ENCODE assay signal across 25 cellular contexts in genomic region chr10:28713626-28714352, GRCh38. TPM values are rescaled to one million over a fixed set of nuclear protein-coding genes. Genes with fewer than 3 reads are reported as not detected.
"Had no signal": no experiment of that assay in that cellular context is flagged by ENCODE, and none has a peak within 500 bp of the region (broad histone marks: within the 10 kb centered on the region; RNA-seq: fewer than 3 reads in every experiment).

No MANE protein-coding gene starts in this region.

- H3K4me3 ChIP-seq: esophagus squamous epithelium, lung, neural progenitor cell, prostate gland, sigmoid colon, transverse colon had no signal

- H3K36me3 Mint-ChIP-seq: memory B cell; naive thymus-derived CD4-positive, alpha-beta T cell; neural progenitor cell; stimulated activated memory B cell treated with anti-CD40 and anti-IgM and Interleukin-4, amounts not matched to agents 10 μg/mL and 1 μg/mL and 100 μg/mL, for 72 hours had no signal

- H3K27ac Mint-ChIP-seq: memory B cell; naive thymus-derived CD4-positive, alpha-beta T cell; nephron; neural progenitor cell; stimulated activated memory B cell treated with anti-CD40 and anti-IgM and Interleukin-4, amounts not matched to agents 10 μg/mL and 1 μg/mL and 100 μg/mL, for 72 hours had no signal

- H3K4me3 Mint-ChIP-seq: memory B cell; naive thymus-derived CD4-positive, alpha-beta T cell; nephron; neural progenitor cell; stimulated activated memory B cell treated with anti-CD40 and anti-IgM and Interleukin-4, amounts not matched to agents 10 μg/mL and 1 μg/mL and 100 μg/mL, for 72 hours had no signal

- DNase-seq: dermis blood vessel endothelial cell; effector memory CD4-positive, alpha-beta T cell; erythroblast; esophagus squamous epithelium; head of caudate nucleus; midbrain; naive thymus-derived CD4-positive, alpha-beta T cell; sigmoid colon; stimulated activated CD4-positive, alpha-beta T cell treated with anti-CD3 and anti-CD28 coated beads, Interleukin-2, amount 100 ng/mL, for 24 hours; stimulated activated CD4-positive, alpha-beta T cell treated with anti-CD3 and anti-CD28 coated beads, Interleukin-4, amount 100 ng/mL, for 4 hours; stimulated activated naive CD8-positive, alpha-beta T cell treated with anti-CD3 and anti-CD28 coated beads, Interleukin-15, Interleukin-2, amounts not matched to agents 100 U/mL and 50 U/mL, for 24 hours; transverse colon had no signal

- H3K36me3 ChIP-seq: esophagus squamous epithelium, neural progenitor cell, prostate gland, right atrium auricular region, sigmoid colon, transverse colon had no signal

- H3K9me3 ChIP-seq: esophagus squamous epithelium, prostate gland, right atrium auricular region, sigmoid colon, transverse colon had no signal

- H3K27ac ChIP-seq: coronary artery, esophagus squamous epithelium, neural progenitor cell, parathyroid adenoma, prostate gland, sigmoid colon, transverse colon had no signal

- H3K9me3 Mint-ChIP-seq: nephron had no signal

- FAIRE-seq: endothelial cell of umbilical vein, frontal cortex, keratinocyte had no signal

- ATAC-seq: left lobe of liver; naive thymus-derived CD4-positive, alpha-beta T cell; stimulated activated memory B cell treated with anti-CD40 and anti-IgM and Interleukin-4, amounts not matched to agents 10 μg/mL and 1 μg/mL and 100 μg/mL, for 72 hours; stimulated activated naive CD8-positive, alpha-beta T cell treated with anti-CD3 and anti-CD28 coated beads, Interleukin-15, Interleukin-2, amounts not matched to agents 100 U/mL and 50 U/mL, for 24 hours had no signal

- H3K27me3 ChIP-seq: neural progenitor cell, right atrium auricular region, sigmoid colon had no signal

- H3K4me1 ChIP-seq: esophagus squamous epithelium, neural progenitor cell, parathyroid adenoma, prostate gland, sigmoid colon, transverse colon had no signal

- H3K4me1 Mint-ChIP-seq: memory B cell; naive thymus-derived CD4-positive, alpha-beta T cell; stimulated activated memory B cell treated with anti-CD40 and anti-IgM and Interleukin-4, amounts not matched to agents 10 μg/mL and 1 μg/mL and 100 μg/mL, for 72 hours had no signal

RNA-seq across cellular contexts. Expression of gene BAMBI, which starts 36.5 kb away (rescaled TPM):
- polyA plus RNA-seq: naive thymus-derived CD4-positive, alpha-beta T cell had no signal
